In genomic region chr3:185721970-185722369, GRCh38 we compare ENCODE assay signal across 38 cellular contexts.
"Had no signal": no experiment of that assay in that cellular context is flagged by ENCODE, and none has a peak within 500 bp of the region (broad histone marks: within the 10 kb centered on the region; RNA-seq: fewer than 3 reads in every experiment).

No MANE protein-coding gene starts in this region.

- DNase-seq: activated CD4-positive, alpha-beta memory T cell treated with anti-CD3 and anti-CD28 coated beads, Interleukin-2, amount 10 ng/mL, durations not matched to agents 7 days and 5 days; activated CD4-positive, alpha-beta T cell treated with anti-CD3 and anti-CD28 coated beads for 1 hour; activated CD4-positive, alpha-beta T cell treated with anti-CD3 and anti-CD28 coated beads for 48 hours; activated CD4-positive, CD25-positive, alpha-beta regulatory T cell; activated effector memory CD4-positive, alpha-beta T cell treated with anti-CD3 and anti-CD28 coated beads, Interleukin-2, amount 50 U/mL, for 16 hours; activated naive CD4-positive, alpha-beta T cell; activated naive CD4-positive, alpha-beta T cell treated with anti-CD3 and anti-CD28 coated beads, Interleukin-2, amount 50 U/mL, for 16 hours; activated naive CD8-positive, alpha-beta T cell treated with anti-CD3 and anti-CD28 coated beads for 36 hours; activated T-cell treated with anti-CD3 and anti-CD28 coated beads, Interleukin-2, amount 50 U/mL, for 1 hour; activated T-cell treated with anti-CD3 and anti-CD28 coated beads, Interleukin-2, amount 50 U/mL, for 72 hours; amniotic stem cell; aorta; brain microvascular endothelial cell; Karpas-422; KBM-7; MG63; NCI-H1048; NCI-H1105 treated with DMSO at 0.1 percent for 48 hours; NCI-H1436; NCI-H1694; NCI-H1930; NCI-H2107; NCI-H2171; NCI-H510A; NCI-H526; NCI-H748 treated with DMSO at 0.1 percent for 48 hours; NK-92 treated with Interleukin-12 subunit alpha and Interleukin-12 subunit beta, amount 100 ng/mL, for 24 hours; PC-3; Peyer's patch; RPMI8226; SIG-M5; SW 1271; T-helper 1 cell; T-helper 2 cell; T-helper 9 cell had no signal

- H3K9me3 ChIP-seq: MG63, Peyer's patch had no signal

- H3K27ac ChIP-seq: brain microvascular endothelial cell, Peyer's patch, VCaP had no signal

- H3K27me3 ChIP-seq: brain microvascular endothelial cell, MG63, Peyer's patch had no signal

- H3K27ac Mint-ChIP-seq: activated CD4-positive, alpha-beta memory T cell treated with anti-CD3 and anti-CD28 coated beads, Interleukin-2, amount 10 ng/mL, durations not matched to agents 7 days and 5 days; activated naive CD8-positive, alpha-beta T cell treated with anti-CD3 and anti-CD28 coated beads for 36 hours; activated T-cell treated with anti-CD3 and anti-CD28 coated beads, Interleukin-2, amount 50 U/mL, for 72 hours; activated T-helper 17 cell treated with anti-CD3 and anti-CD28 coated beads, Interleukin-2, amount 50 U/mL, for 72 hours had no signal

- H3K36me3 ChIP-seq: brain microvascular endothelial cell, Peyer's patch had no signal

- H3K4me3 Mint-ChIP-seq: activated CD4-positive, alpha-beta memory T cell treated with anti-CD3 and anti-CD28 coated beads, Interleukin-2, amount 10 ng/mL, durations not matched to agents 7 days and 5 days; activated naive CD8-positive, alpha-beta T cell treated with anti-CD3 and anti-CD28 coated beads for 36 hours; activated T-cell treated with anti-CD3 and anti-CD28 coated beads, Interleukin-2, amount 50 U/mL, for 72 hours; activated T-helper 17 cell treated with anti-CD3 and anti-CD28 coated beads, Interleukin-2, amount 50 U/mL, for 72 hours had no signal

- H3K4me3 ChIP-seq: MG63, Peyer's patch had no signal

- H3K9me3 Mint-ChIP-seq: activated CD4-positive, alpha-beta memory T cell treated with anti-CD3 and anti-CD28 coated beads, Interleukin-2, amount 10 ng/mL, durations not matched to agents 7 days and 5 days; activated naive CD8-positive, alpha-beta T cell treated with anti-CD3 and anti-CD28 coated beads for 36 hours; activated T-cell treated with anti-CD3 and anti-CD28 coated beads, Interleukin-2, amount 50 U/mL, for 72 hours; activated T-helper 17 cell treated with anti-CD3 and anti-CD28 coated beads, Interleukin-2, amount 50 U/mL, for 72 hours had no signal

- H3K4me1 Mint-ChIP-seq: activated CD4-positive, alpha-beta memory T cell treated with anti-CD3 and anti-CD28 coated beads, Interleukin-2, amount 10 ng/mL, durations not matched to agents 7 days and 5 days; activated naive CD8-positive, alpha-beta T cell treated with anti-CD3 and anti-CD28 coated beads for 36 hours; activated T-helper 17 cell treated with anti-CD3 and anti-CD28 coated beads, Interleukin-2, amount 50 U/mL, for 72 hours had no signal

- H3K36me3 Mint-ChIP-seq: activated naive CD8-positive, alpha-beta T cell treated with anti-CD3 and anti-CD28 coated beads for 36 hours had no signal

- ATAC-seq: activated T-cell treated with anti-CD3 and anti-CD28 coated beads, Interleukin-2, amount 50 U/mL, for 72 hours; activated T-helper 17 cell treated with anti-CD3 and anti-CD28 coated beads, Interleukin-2, amount 50 U/mL, for 72 hours; PC-3; Right ventricle myocardium inferior had no signal

- H3K27me3 Mint-ChIP-seq: activated naive CD8-positive, alpha-beta T cell treated with anti-CD3 and anti-CD28 coated beads for 36 hours had no signal
